In genomic region chr15:68277131-68277604, GRCh38 we compare ENCODE assay signal across 8 cellular contexts. TPM values are rescaled to one million over a fixed set of nuclear protein-coding genes. Genes with fewer than 3 reads are reported as not detected.
DNase-seq lines count a peak whose midpoint lies in the region; ATAC-seq and TF ChIP-seq lines count a peak whose summit lies in the region.

No MANE protein-coding gene starts in this region.

- DNase-seq in activated T-cell treated with anti-CD3 and anti-CD28 coated beads, Interleukin-2, amount 50 U/mL, for 4 hours: no peak
- DNase-seq in activated T-cell treated with anti-CD3 and anti-CD28 coated beads for 4 hours (no peak), T-cell (no peak), fibroblast of mammary gland (ENCODE audit: low read depth) (peak; percentile 59), NOMO-1 (lab: John Stamatoyannopoulos, UW; ENCODE audit: unreplicated experiment in 2 of 2) (no peak)

- peak overlapping the region; percentile 89 for H3K9ac ChIP-seq in HUES48 (ENCODE audit: low read depth, low read length)

- H3K27me3 ChIP-seq in HUES48 (ENCODE audit: control insufficient read depth, insufficient read depth, low read length): no peaks in the 10 kb centered on the region

- POLR2A ChIA-PET in T-cell (lab: Charles Lee): interaction anchor here in 1 of 2 donors (0.5 to 0.6 kb wide), 2 partner anchors 18 to 1185 kb away, joined by 3 to 4 read pairs; no protein-coding TSS in a partner anchor

- no peaks in the 10 kb centered on the region for H3K9me3 Mint-ChIP-seq in activated T-cell treated with anti-CD3 and anti-CD28 coated beads, Interleukin-2, amount 50 U/mL, for 4 hours
- H3K9me3 Mint-ChIP-seq in T-cell: no peaks in the 10 kb centered on the region
- H3K9me3 Mint-ChIP-seq in nephron: no peaks in the 10 kb centered on the region

- H3K27ac Mint-ChIP-seq in T-cell: peak overlapping the region; percentile 98 to 99
- peak overlapping the region; percentile 100 for H3K27ac Mint-ChIP-seq in nephron

- H3K4me3 ChIP-seq in HUES48 (ENCODE audit: low read depth, low read length): peak overlapping the region; percentile 78
- peak overlapping the region; percentile 87 for H3K4me3 ChIP-seq in fibroblast of mammary gland (ENCODE audit: control insufficient read depth, low read depth, low read length)

- no peak for TF ChIP-seq CTCF in fibroblast of mammary gland (conservative IDR thresholded peaks at IDR 0.05; ENCODE audit: control insufficient read depth, insufficient read depth, low read depth, low read length)
- no peak for TF ChIP-seq CTCF in nephron (IDR thresholded peaks at IDR 0.05; ENCODE audit: unreplicated experiment in 3 of 3)

- H3K4me1 ChIP-seq in HUES48 (ENCODE audit: control insufficient read depth, insufficient read depth, low read length): peaks cover 41% of the 10 kb centered on the region

- H3K36me3 ChIP-seq in HUES48 (ENCODE audit: control insufficient read depth, insufficient read depth, low read length): no peaks in the 10 kb centered on the region

- no peaks in the 10 kb centered on the region for H3K27me3 Mint-ChIP-seq in activated T-cell treated with anti-CD3 and anti-CD28 coated beads, Interleukin-2, amount 50 U/mL, for 4 hours (ENCODE audit: low read depth)
- H3K27me3 Mint-ChIP-seq in T-cell (no peaks in the 10 kb centered on the region), nephron (ENCODE audit: low read depth) (peaks cover 4% of the 10 kb centered on the region)

- peak; percentile 7 to 10 for ATAC-seq in activated T-cell treated with anti-CD3 and anti-CD28 coated beads, Interleukin-2, amount 50 U/mL, for 4 hours
- ATAC-seq in T-cell (replicated peaks in 1 of 4) (peak; percentile 6 to 24 (median 7)), HG03139 (IDR thresholded peaks at IDR 0.05; ENCODE audit: unreplicated experiment) (no peak)

- H3K4me3 Mint-ChIP-seq in activated T-cell treated with anti-CD3 and anti-CD28 coated beads, Interleukin-2, amount 50 U/mL, for 4 hours: peak overlapping the region; percentile 99
- H3K4me3 Mint-ChIP-seq in T-cell (peak overlapping the region; percentile 94 to 97 (median 95)), nephron (peak overlapping the region; percentile 94 to 98 (median 95))

- CTCF ChIA-PET in T-cell (lab: Charles Lee): interaction anchor here in 1 of 2 donors (0.5 to 1.9 kb wide), 6 partner anchors 24 to 1376 kb away, joined by 3 to 9 read pairs (median 6); partner anchors contain the start of gene CLN6

- peaks cover 46% of the 10 kb centered on the region for H3K4me1 Mint-ChIP-seq in activated T-cell treated with anti-CD3 and anti-CD28 coated beads, Interleukin-2, amount 50 U/mL, for 4 hours (ENCODE audit: low read depth)
- H3K4me1 Mint-ChIP-seq in T-cell (peaks cover 50 to 55% (median 52%) of the 10 kb centered on the region in 3 donors), nephron (peaks cover 72% of the 10 kb centered on the region)

- H3K36me3 Mint-ChIP-seq in activated T-cell treated with anti-CD3 and anti-CD28 coated beads, Interleukin-2, amount 50 U/mL, for 4 hours (ENCODE audit: insufficient read depth): peaks cover 11% of the 10 kb centered on the region
- H3K36me3 Mint-ChIP-seq in T-cell (peaks cover 5% of the 10 kb centered on the region), nephron (ENCODE audit: low read depth) (peaks cover 12% of the 10 kb centered on the region)

- no peaks in the 10 kb centered on the region for H3K9me3 ChIP-seq in HUES48 (ENCODE audit: control insufficient read depth, insufficient read depth, low read length)

- H3K27ac ChIP-seq in HUES48 (ENCODE audit: low read depth, low read length): peak overlapping the region; percentile 99

RNA-seq across cellular contexts. Expression of gene FEM1B, which starts 0.4 kb away (rescaled TPM):
- total RNA-seq in activated T-cell treated with anti-CD3 and anti-CD28 coated beads, Interleukin-2, amount 50 U/mL, for 4 hours: 10 to 100 TPM; 30.9 to 37.0 (median 31.7) TPM
- total RNA-seq in T-cell: 10 to 100 TPM; 36.9 to 75.8 (median 55.3) TPM

RNA-seq across cellular contexts. Expression of gene CLN6, which starts 47.6 kb away (rescaled TPM):
- total RNA-seq in activated T-cell treated with anti-CD3 and anti-CD28 coated beads, Interleukin-2, amount 50 U/mL, for 4 hours: 10 to 100 TPM; 82.6 to 94.4 (median 91.3) TPM
- total RNA-seq in T-cell: 10 to 100 TPM; 15.4 to 24.0 (median 17.9) TPM
